Comparison of ENCODE assay signal across 16 cellular contexts in genomic region chr13:102643656-102644055, GRCh38. TPM values are rescaled to one million over a fixed set of nuclear protein-coding genes. Genes with fewer than 3 reads are reported as not detected.
A peak's percentile ranks its signal among the peaks of the same experiment; 100 is the strongest.
DNase-seq lines count a peak whose midpoint lies in the region; FAIRE-seq and TF ChIP-seq lines count a peak whose summit lies in the region.
"Had no signal": no experiment of that assay in that cellular context is flagged by ENCODE, and none has a peak within 500 bp of the region (broad histone marks: within the 10 kb centered on the region; RNA-seq: fewer than 3 reads in every experiment).

No MANE protein-coding gene starts in this region.

- H3K4me3 ChIP-seq in WERI-Rb-1 (ENCODE audit: low read depth, low read length) = no peak overlapping the region

- no peak for DNase-seq in activated CD4-positive, alpha-beta T cell treated with anti-CD3 and anti-CD28 coated beads, Interleukin-2, amount 10 ng/mL, durations not matched to agents 24 days and 14 days
- DNase-seq in activated CD4-positive, alpha-beta T cell treated with anti-CD3 and anti-CD28 coated beads, Interleukin-2, amount 50 U/mL, for 48 hours = no peak
- no peak for DNase-seq in D721Med (ENCODE audit: insufficient read length, low spot score)
- DNase-seq in WERI-Rb-1 = no peak
- peak; percentile 15 for DNase-seq in astrocyte of the hippocampus (ENCODE audit: low read depth, low spot score)
- DNase-seq in stimulated activated CD4-positive, alpha-beta T cell treated with anti-CD3 and anti-CD28 coated beads, Interleukin-4, amount 100 ng/mL, for 24 hours = no peak
- no peak for DNase-seq in NCI-H1105 (lab: John Stamatoyannopoulos, UW)
- DNase-seq in activated gamma-delta T cell treated with Interleukin-2 at 50 U/mL for 16 hours = no peak
- DNase-seq: C1 segment of cervical spinal cord, Karpas-422, MM.1S, NCI-H1105 treated with DMSO at 0.1 percent for 48 hours, NCI-H187, NCI-H774 had no signal

- H3K36me3 ChIP-seq in WERI-Rb-1 = peaks cover 94% of the 10 kb centered on the region

- H3K27ac Mint-ChIP-seq in activated CD4-positive, alpha-beta T cell treated with anti-CD3 and anti-CD28 coated beads, Interleukin-2, amount 10 ng/mL, durations not matched to agents 24 days and 14 days = peak overlapping the region; percentile 66

- H3K4me3 Mint-ChIP-seq in activated CD4-positive, alpha-beta T cell treated with anti-CD3 and anti-CD28 coated beads, Interleukin-2, amount 10 ng/mL, durations not matched to agents 24 days and 14 days = no peak overlapping the region

- peak; percentile 56 for FAIRE-seq in D721Med (lab: Jason Lieb, UNC)
- FAIRE-seq: A204.1 had no signal

- no peaks in the 10 kb centered on the region for H3K27me3 ChIP-seq in WERI-Rb-1 (ENCODE audit: insufficient read depth, low read depth, severe bottlenecking)

- TF ChIP-seq CTCF in D721Med (IDR thresholded peaks at IDR 0.05; ENCODE audit: insufficient read depth, missing control alignments) = no peak
- TF ChIP-seq CTCF in WERI-Rb-1 (IDR thresholded peaks at IDR 0.05; ENCODE audit: low read depth, low read length) = no peak

- H3K36me3 Mint-ChIP-seq in activated CD4-positive, alpha-beta T cell treated with anti-CD3 and anti-CD28 coated beads, Interleukin-2, amount 10 ng/mL, durations not matched to agents 24 days and 14 days (ENCODE audit: low read depth) = peaks cover 74% of the 10 kb centered on the region

- H3K27ac ChIP-seq in WERI-Rb-1 = peak overlapping the region; percentile 81; the same call in 1 of the 2 replicates

- H3K9me3 ChIP-seq in WERI-Rb-1 (ENCODE audit: severe bottlenecking) = no peaks in the 10 kb centered on the region

- H3K4me1 Mint-ChIP-seq in activated CD4-positive, alpha-beta T cell treated with anti-CD3 and anti-CD28 coated beads, Interleukin-2, amount 10 ng/mL, durations not matched to agents 24 days and 14 days = peaks cover 8% of the 10 kb centered on the region

- H3K9me3 Mint-ChIP-seq in activated CD4-positive, alpha-beta T cell treated with anti-CD3 and anti-CD28 coated beads, Interleukin-2, amount 10 ng/mL, durations not matched to agents 24 days and 14 days = no peaks in the 10 kb centered on the region

- intact Hi-C loops in activated CD4-positive, alpha-beta T cell treated with anti-CD3 and anti-CD28 coated beads, Interleukin-2, amount 10 ng/mL, durations not matched to agents 24 days and 14 days (cut with micrococcal nuclease) = no loop called here

- H3K27me3 Mint-ChIP-seq in activated CD4-positive, alpha-beta T cell treated with anti-CD3 and anti-CD28 coated beads, Interleukin-2, amount 10 ng/mL, durations not matched to agents 24 days and 14 days = no peaks in the 10 kb centered on the region

RNA-seq across cellular contexts. Expression of gene TPP2, which starts 46.9 kb away (rescaled TPM):
- 77.3 and 80.0 TPM in 2 replicates for total RNA-seq in activated CD4-positive, alpha-beta T cell treated with anti-CD3 and anti-CD28 coated beads, Interleukin-2, amount 10 ng/mL, durations not matched to agents 24 days and 14 days

RNA-seq across cellular contexts. Expression of gene METTL21C, which starts 51.2 kb away (rescaled TPM):
- total RNA-seq in activated CD4-positive, alpha-beta T cell treated with anti-CD3 and anti-CD28 coated beads, Interleukin-2, amount 10 ng/mL, durations not matched to agents 24 days and 14 days = not detected in 2 replicates
- total RNA-seq: NCI-H460 had no signal
